ENCODE assay signal across 11 cellular contexts in genomic region chr5:107289030-107289714, GRCh38.
DNase-seq lines count a peak whose midpoint lies in the region; ATAC-seq and TF ChIP-seq lines count a peak whose summit lies in the region.
"Had no signal": no experiment of that assay in that cellular context is flagged by ENCODE, and none has a peak within 500 bp of the region (broad histone marks: within the 10 kb centered on the region; RNA-seq: fewer than 3 reads in every experiment).

No MANE protein-coding gene starts in this region.

- CTCF ChIA-PET in GM10248 (lab: Yijun Ruan, JAX): interaction anchor here (1.6 to 2.9 kb wide), 2 partner anchors 15 to 41 kb away, joined by 3 to 8 read pairs; no protein-coding TSS in a partner anchor

- H3K9me3 ChIP-seq in smooth muscle cell (replicated peaks; ENCODE audit: low read depth): no peaks in the 10 kb centered on the region
- H3K9me3 ChIP-seq: esophagus muscularis mucosa had no signal

- no peak overlapping the region for H3K4me2 ChIP-seq in smooth muscle cell

- H4K20me1 ChIP-seq in smooth muscle cell (ENCODE audit: low read depth): no peaks in the 10 kb centered on the region

- ATAC-seq in GM18909 (IDR thresholded peaks at IDR 0.05; ENCODE audit: poor library complexity, unreplicated experiment) (peak; percentile 89), HG02678 (IDR thresholded peaks at IDR 0.05; ENCODE audit: unreplicated experiment) (peak; percentile 86), HG03565 (IDR thresholded peaks at IDR 0.05; ENCODE audit: unreplicated experiment) (peak; percentile 84)
- ATAC-seq: left ventricle myocardium superior had no signal

- no peaks in the 10 kb centered on the region for H3K36me3 ChIP-seq in smooth muscle cell (ENCODE audit: low read depth)
- H3K36me3 ChIP-seq: esophagus muscularis mucosa had no signal

- 91% methylated on average over 4 of the region's 4 CpGs for WGBS in smooth muscle cell (ENCODE audit: low lambda C conversion rate)

- TF ChIP-seq CTCF in GM10248 (IDR thresholded peaks at IDR 0.05; ENCODE audit: control extremely low read depth, extremely low read depth, low read depth, missing control alignments) (no peak), smooth muscle cell (IDR thresholded peaks at IDR 0.05; ENCODE audit: borderline replicate concordance, insufficient read depth, poor library complexity, severe bottlenecking) (no peak)

- POLR2A ChIA-PET in GM10248 (lab: Yijun Ruan, JAX): no interaction called here

- DNase-seq in GM10248 (ENCODE audit: extremely low spot score): peak; percentile 55
- no peak for DNase-seq in NCI-H2029 (lab: John Stamatoyannopoulos, UW)
- no peak for DNase-seq in NCI-H1092 treated with DMSO at 0.1 percent for 48 hours (lab: John Stamatoyannopoulos, UW)
- DNase-seq in posterior vena cava (ENCODE audit: low spot score): no peak
- DNase-seq in smooth muscle cell (lab: John Stamatoyannopoulos, UW; ENCODE audit: unreplicated experiment): no peak
- DNase-seq: left ventricle myocardium superior, substantia nigra had no signal

- H3F3A ChIP-seq in smooth muscle cell (ENCODE audit: low read depth): no peaks in the 10 kb centered on the region

- intact Hi-C loops in posterior vena cava (cut with DNase I): no loop called here

- H3K79me2 ChIP-seq in smooth muscle cell (ENCODE audit: low read depth): no peaks in the 10 kb centered on the region

- no peak overlapping the region for H3K27ac ChIP-seq in smooth muscle cell (ENCODE audit: low read depth)
- H3K27ac ChIP-seq: esophagus muscularis mucosa had no signal

- H3K9ac ChIP-seq in smooth muscle cell (ENCODE audit: low read depth): no peak overlapping the region

- H3K4me3 ChIP-seq in smooth muscle cell: no peak overlapping the region
- H3K4me3 ChIP-seq: esophagus muscularis mucosa had no signal

- H3K4me1 ChIP-seq in smooth muscle cell (ENCODE audit: low read depth): no peaks in the 10 kb centered on the region
- H3K4me1 ChIP-seq: esophagus muscularis mucosa had no signal

- H2AFZ ChIP-seq in smooth muscle cell (ENCODE audit: low read depth): no peak overlapping the region

- no peaks in the 10 kb centered on the region for H3K27me3 ChIP-seq in smooth muscle cell (ENCODE audit: low read depth)
- H3K27me3 ChIP-seq: esophagus muscularis mucosa had no signal
